In genomic region chr15:75178171-75178937, GRCh38 we compare ENCODE assay signal across 8 cellular contexts. TPM values are rescaled to one million over a fixed set of nuclear protein-coding genes. Genes with fewer than 3 reads are reported as not detected.
DNase-seq lines count a peak whose midpoint lies in the region; ATAC-seq and TF ChIP-seq lines count a peak whose summit lies in the region.

No MANE protein-coding gene starts in this region.

- H3K27me3 ChIP-seq in gastroesophageal sphincter (peaks cover 17% of the 10 kb centered on the region), osteoblast (ENCODE audit: insufficient read depth, low read length) (no peaks in the 10 kb centered on the region)

- no CpG with 5 or more reads among the region's 53 CpGs for WGBS in gastroesophageal sphincter (ENCODE audit: low coverage in 1 of 2), 2 donors

- no peak for TF ChIP-seq CTCF in gastroesophageal sphincter (IDR thresholded peaks at IDR 0.05)
- no peak for TF ChIP-seq CTCF in osteoblast (IDR thresholded peaks at IDR 0.05; ENCODE audit: extremely low read depth, low read depth, low read length)

- no peak for TF ChIP-seq EP300 in gastroesophageal sphincter (IDR thresholded peaks at IDR 0.05)

- DNase-seq in D341Med (ENCODE audit: low spot score) (peak; percentile 33), NOMO-1 treated with DMSO at 0.1 percent for 48 hours (lab: John Stamatoyannopoulos, UW; ENCODE audit: unreplicated experiment) (peak; percentile 58), osteoblast (ENCODE audit: insufficient read length, low spot score, missing footprints) (peak; percentile 67), dedifferentiated amniotic fluid mesenchymal stem cell (ENCODE audit: extremely low spot score) (no peak)
- DNase-seq in effector CD8-positive, alpha-beta T cell (lab: John Stamatoyannopoulos, UW): no peak

- H3K4me3 ChIP-seq in gastroesophageal sphincter (peak overlapping the region; percentile 1 to 50), osteoblast (ENCODE audit: insufficient read depth, low read length) (no peak overlapping the region)

- H3K36me3 ChIP-seq in gastroesophageal sphincter (no peaks in the 10 kb centered on the region), osteoblast (ENCODE audit: insufficient read depth, low read length) (no peaks in the 10 kb centered on the region)

- H3K4me2 ChIP-seq in osteoblast (ENCODE audit: insufficient read depth, low read length): no peak overlapping the region

- no peaks in the 10 kb centered on the region for H3K79me2 ChIP-seq in osteoblast (ENCODE audit: insufficient read depth, low read length)

- no peak for TF ChIP-seq POLR2A in gastroesophageal sphincter (IDR thresholded peaks at IDR 0.05)

- no peak overlapping the region for H2AFZ ChIP-seq in osteoblast (ENCODE audit: low read length)

- peaks cover 0 to 66% (median 47%) of the 10 kb centered on the region in 3 donors for H3K4me1 ChIP-seq in gastroesophageal sphincter
- H3K4me1 ChIP-seq in osteoblast (ENCODE audit: insufficient read depth, low read length): peaks cover 17% of the 10 kb centered on the region

- peak overlapping the region in 3 of 4 donors; percentile 70 to 72 (median 71) for H3K27ac ChIP-seq in gastroesophageal sphincter
- H3K27ac ChIP-seq in osteoblast (ENCODE audit: low read depth, low read length): no peak overlapping the region

- H3K9me3 ChIP-seq in gastroesophageal sphincter (no peaks in the 10 kb centered on the region), osteoblast (ENCODE audit: low read depth, low read length) (no peaks in the 10 kb centered on the region)

- peak; percentile 58 for ATAC-seq in gastroesophageal sphincter
- ATAC-seq in HG02678 (IDR thresholded peaks at IDR 0.05; ENCODE audit: unreplicated experiment): no peak
- ATAC-seq in HG03025 (IDR thresholded peaks at IDR 0.05; ENCODE audit: low FRiP score, unreplicated experiment): no peak

- peaks cover 3% of the 10 kb centered on the region for H4K20me1 ChIP-seq in osteoblast (ENCODE audit: insufficient read depth, low read length)

RNA-seq across cellular contexts. Expression of gene C15orf39, which starts 23.3 kb away (rescaled TPM):
- total RNA-seq in gastroesophageal sphincter: 10 to 100 TPM in 3 of 4 donors, 1 to 10 TPM in 1; 7.3 to 13.2 (median 11.5) TPM
- total RNA-seq in osteoblast: 4.7 and 6.5 TPM in 2 replicates

Comparison
In these comparisons a context has a peak if more than half of its experiments do, and no peak if none do; other contexts are left out.
1. DNase-seq: peak in D341Med (single experiment), NOMO-1 treated with DMSO at 0.1 percent for 48 hours (single experiment) and osteoblast (single experiment); none in effector CD8-positive, alpha-beta T cell (single experiment) and dedifferentiated amniotic fluid mesenchymal stem cell (single experiment).